Comparison of ENCODE assay signal across 17 cellular contexts in genomic region chr11:75433443-75433842, GRCh38. TPM values are rescaled to one million over a fixed set of nuclear protein-coding genes. Genes with fewer than 3 reads are reported as not detected.
DNase-seq lines count a peak whose midpoint lies in the region; ATAC-seq, FAIRE-seq and TF ChIP-seq lines count a peak whose summit lies in the region.
"Had no signal": no experiment of that assay in that cellular context is flagged by ENCODE, and none has a peak within 500 bp of the region (broad histone marks: within the 10 kb centered on the region; RNA-seq: fewer than 3 reads in every experiment).

No MANE protein-coding gene starts in this region.

- intact Hi-C loops in HepG2 (cut with micrococcal nuclease; ENCODE audit: unreplicated experiment): no loop called here
- intact Hi-C loops in right lobe of liver (cut with DNase I): no loop called here

- no peak overlapping the region for H3K27ac Mint-ChIP-seq in CD8-positive, alpha-beta memory T cell

- no peak overlapping the region for H2BK5ac ChIP-seq in H1 (ENCODE audit: low read depth, low read length)

- no peak overlapping the region; the same call in 1 of the 2 replicates for H4K8ac ChIP-seq in H1 (ENCODE audit: extremely low read depth, insufficient read depth, low read length)

- no peak for DNase-seq in HepG2 (ENCODE audit: low spot score)
- no peak for DNase-seq in right lobe of liver
- no peak for DNase-seq in H1 (ENCODE audit: low read depth in 1 of 2, low spot score in 2 of 2)
- no peak for DNase-seq in NOMO-1 treated with dmso at 0.1 percent for 144 hours (lab: John Stamatoyannopoulos, UW; ENCODE audit: unreplicated experiment)
- no peak for DNase-seq in CD8-positive, alpha-beta memory T cell
- no peak for DNase-seq in activated CD4-positive, CD25-positive, alpha-beta regulatory T cell (lab: John Stamatoyannopoulos, UW)
- DNase-seq: 8988T; GDM1; NCI-H2081; NK-92 treated with Interleukin-12 subunit alpha and Interleukin-12 subunit beta, amount 100 ng/mL, for 24 hours had no signal

- H2BK20ac ChIP-seq in H1 (ENCODE audit: low read length): 0 out of 2 replicates have a peak overlapping the region, but pooled peaks have one; percentile 16

- H3K9ac ChIP-seq in HepG2 (ENCODE audit: insufficient read depth, low read depth, low read length) (no peak overlapping the region), H1 (replicated peaks in 1 of 4; ENCODE audit: extremely low read depth in 1 of 4, low read depth in 3 of 4, low read length in 3 of 4) (no peak overlapping the region), neural cell (ENCODE audit: low read length) (peak overlapping the region; percentile 38)

- peaks cover 0 to 10% (median 5%) of the 10 kb centered on the region in 3 donors for H3K36me3 Mint-ChIP-seq in CD8-positive, alpha-beta memory T cell

- H3K4me2 ChIP-seq in HepG2 (ENCODE audit: low read depth, low read length): no peak overlapping the region
- H3K4me2 ChIP-seq in H1 (ENCODE audit: insufficient read depth in 1 of 2, low read depth in 2 of 2, low read length in 2 of 2): peak overlapping the region; percentile 75 to 83; a peak in 3 of 4 replicates
- no peak overlapping the region for H3K4me2 ChIP-seq in neural cell (ENCODE audit: low read length)

- FAIRE-seq in HepG2 (lab: Jason Lieb, UNC) (no peak), H1 (lab: Jason Lieb, UNC) (no peak)
- FAIRE-seq: RCC 7860 had no signal

- H3K4me1 ChIP-seq in HepG2 (ENCODE audit: insufficient read depth, low read length): peaks cover 39% of the 10 kb centered on the region
- H3K4me1 ChIP-seq in right lobe of liver: peaks cover 0 to 4% (median 0%) of the 10 kb centered on the region in 4 donors
- H3K4me1 ChIP-seq in H1 (replicated peaks in 1 of 4; ENCODE audit: control insufficient read depth in 3 of 4, insufficient read depth in 4 of 4, low read length in 3 of 4): peaks cover 0 to 20% (median 12%) of the 10 kb centered on the region in 4 experiments; a peak in 6 of 7 replicates
- peaks cover 5% of the 10 kb centered on the region for H3K4me1 ChIP-seq in CD8-positive, alpha-beta memory T cell (ENCODE audit: insufficient read depth, low read length)

- peaks cover 0 to 4% (median 0%) of the 10 kb centered on the region in 5 donors for H3K9me3 Mint-ChIP-seq in CD8-positive, alpha-beta memory T cell

- H3K4me1 Mint-ChIP-seq in CD8-positive, alpha-beta memory T cell: peaks cover 17 to 21% (median 18%) of the 10 kb centered on the region in 3 donors

- no peak overlapping the region for H3K4me3 ChIP-seq in HepG2 (replicated peaks in 1 of 3; ENCODE audit: insufficient read depth in 1 of 3, low read depth in 2 of 3, low read length in 3 of 3)
- H3K4me3 ChIP-seq in right lobe of liver: no peak overlapping the region
- peak overlapping the region in 2 of 4 experiments; percentile 23 to 54; a peak in 2 of 8 replicates for H3K4me3 ChIP-seq in H1 (ENCODE audit: extremely low read depth in 1 of 4, insufficient read depth in 2 of 4, low read depth in 3 of 4, low read length in 4 of 4)
- H3K4me3 ChIP-seq in neural cell (ENCODE audit: low read length): no peak overlapping the region
- no peak overlapping the region for H3K4me3 ChIP-seq in CD8-positive, alpha-beta memory T cell (ENCODE audit: low read length)
- H3K4me3 ChIP-seq: SK-N-MC had no signal

- TF ChIP-seq RAD21 in HepG2 (CRISPR knock-in tag; IDR thresholded peaks at IDR 0.05): no peak
- TF ChIP-seq RAD21 in H1 (IDR thresholded peaks at IDR 0.05 in 1 of 2, conservative IDR thresholded peaks at IDR 0.05 in 1 of 2; ENCODE audit: low read depth in 2 of 2, low read length in 2 of 2): no peak
- TF ChIP-seq RAD21 in neural cell (conservative IDR thresholded peaks at IDR 0.05): no peak

- no peak for TF ChIP-seq EP300 in HepG2 (IDR thresholded peaks at IDR 0.05; ENCODE audit: low read depth in 2 of 2, low read length in 2 of 2)
- TF ChIP-seq EP300 in HepG2 (CRISPR knock-in tag; IDR thresholded peaks at IDR 0.05; ENCODE audit: borderline replicate concordance): no peak
- TF ChIP-seq EP300 in H1 (IDR thresholded peaks at IDR 0.05; ENCODE audit: borderline replicate concordance in 1 of 2, low read depth in 2 of 2, low read length in 2 of 2): no peak
- TF ChIP-seq EP300 in neural cell (conservative IDR thresholded peaks at IDR 0.05; ENCODE audit: poor library complexity, severe bottlenecking): no peak

- H3K36me3 ChIP-seq in HepG2 (replicated peaks in 1 of 2; ENCODE audit: control insufficient read depth in 1 of 2, insufficient read depth in 2 of 2, low read length in 2 of 2) (peaks cover 4 to 28% of the 10 kb centered on the region in 2 experiments; a peak in 2 of 5 replicates), right lobe of liver (no peaks in the 10 kb centered on the region), H1 (ENCODE audit: control insufficient read depth in 2 of 4, insufficient read depth in 4 of 4, low read length in 3 of 4) (peaks cover 0 to 17% (median 0%) of the 10 kb centered on the region in 4 experiments; a peak in 3 of 8 replicates), neural cell (ENCODE audit: insufficient read depth, low read length) (peaks cover 6% of the 10 kb centered on the region)
- H3K36me3 ChIP-seq in CD8-positive, alpha-beta memory T cell (ENCODE audit: insufficient read depth, low read length): no peaks in the 10 kb centered on the region

- no TSS peak for BruUV-seq in HepG2 (replicated peaks; lab: Mats Ljungman, UMichigan)

- H3K27me3 ChIP-seq in HepG2 (ENCODE audit: control insufficient read depth in 1 of 2, insufficient read depth in 2 of 2, low read length in 2 of 2) (peaks cover 3 to 25% of the 10 kb centered on the region in 2 experiments; a peak in 4 of 5 replicates), right lobe of liver (peaks cover 0 to 6% of the 10 kb centered on the region in 2 donors), H1 (replicated peaks in 1 of 4; ENCODE audit: control insufficient read depth in 3 of 4, extremely low read depth in 1 of 4, insufficient read depth in 3 of 4, low read length in 3 of 4) (peaks cover 40 to 56% (median 51%) of the 10 kb centered on the region in 4 experiments), neural cell (ENCODE audit: insufficient read depth, low read depth, low read length) (peaks cover 27% of the 10 kb centered on the region)
- H3K27me3 ChIP-seq in CD8-positive, alpha-beta memory T cell (ENCODE audit: insufficient read depth, low read length, poor library complexity, severe bottlenecking): peaks cover 13% of the 10 kb centered on the region

- H2AK5ac ChIP-seq in H1 (ENCODE audit: low read depth, low read length): 0 out of 2 replicates have a peak overlapping the region, but pooled peaks have one; percentile 93

- no peaks in the 10 kb centered on the region for H3K9me2 ChIP-seq in neural cell (ENCODE audit: insufficient read depth, low read length)

- no peak overlapping the region for H3K23ac ChIP-seq in H1 (ENCODE audit: insufficient read length)

- no peak overlapping the region for H2BK120ac ChIP-seq in H1 (replicated peaks; ENCODE audit: low read depth, low read length)

- in situ Hi-C loops in HepG2 (cut with HindIII; ENCODE audit: extremely low pct_ligation_motif_present, low pct_unique_long_range_greater_than_20kb): no loop called here

- H3F3A ChIP-seq in neural cell (ENCODE audit: insufficient read depth, low read length, poor library complexity, severe bottlenecking): no peaks in the 10 kb centered on the region

- no peaks in the 10 kb centered on the region for H3K79me2 ChIP-seq in HepG2 (ENCODE audit: insufficient read depth, low read length)
- H3K79me2 ChIP-seq in H1 (ENCODE audit: control insufficient read depth in 1 of 2, insufficient read depth in 2 of 2, low read length in 2 of 2): no peaks in the 10 kb centered on the region
- H3K79me2 ChIP-seq in neural cell (replicated peaks; ENCODE audit: insufficient read depth, low read length): no peaks in the 10 kb centered on the region

- no peak overlapping the region for H3K14ac ChIP-seq in H1 (ENCODE audit: insufficient read length)

- no peak overlapping the region for H3K27ac ChIP-seq in HepG2 (ENCODE audit: extremely low read length, insufficient read depth, low read length)
- H3K27ac ChIP-seq in right lobe of liver: no peak overlapping the region
- no peak overlapping the region for H3K27ac ChIP-seq in H1 (ENCODE audit: low read depth, low read length)
- H3K27ac ChIP-seq in neural cell (ENCODE audit: low read length): no peak overlapping the region
- H3K27ac ChIP-seq in CD8-positive, alpha-beta memory T cell (ENCODE audit: low read depth, low read length): no peak overlapping the region
- H3K27ac ChIP-seq: SK-N-MC had no signal

- CTCF ChIA-PET in HepG2 (lab: Yijun Ruan, JAX; ENCODE audit: low intra/inter-chr PET ratio, low total read pairs) (no interaction called here), H1 (lab: Charles Lee; ENCODE audit: partially characterized antibody) (interaction anchor here (0.5 to 13.1 kb wide), 14 partner anchors 8 to 449 kb away, joined by 3 to 133 read pairs (median 5); partner anchors contain the start of gene GDPD5)
- CTCF ChIA-PET in CD8-positive, alpha-beta memory T cell (lab: Charles Lee): interaction anchor here (1.1 to 1.6 kb wide), 2 partner anchors 31 to 100 kb away, joined by 3 to 4 read pairs; no protein-coding TSS in a partner anchor

- peak overlapping the region; percentile 60; the same call in 1 of the 2 replicates for H3K18ac ChIP-seq in H1 (ENCODE audit: extremely low read depth, low read length)

- no peaks in the 10 kb centered on the region for H4K20me1 ChIP-seq in HepG2 (ENCODE audit: insufficient read depth, low read length)
- H4K20me1 ChIP-seq in H1 (replicated peaks in 1 of 2; ENCODE audit: control insufficient read depth in 1 of 2, insufficient read depth in 2 of 2, low read length in 2 of 2): peaks cover 4 to 5% of the 10 kb centered on the region in 2 experiments
- H4K20me1 ChIP-seq in neural cell (ENCODE audit: insufficient read depth): no peaks in the 10 kb centered on the region

- H3K9me3 ChIP-seq in HepG2 (ENCODE audit: low read length) (no peaks in the 10 kb centered on the region), right lobe of liver (no peaks in the 10 kb centered on the region), H1 (ENCODE audit: insufficient read depth in 2 of 2, low read depth in 1 of 2, low read length in 1 of 2) (peaks cover 9 to 17% of the 10 kb centered on the region in 2 experiments; a peak in 3 of 4 replicates), neural cell (ENCODE audit: low read length) (no peaks in the 10 kb centered on the region)
- H3K9me3 ChIP-seq in CD8-positive, alpha-beta memory T cell (ENCODE audit: low read length): no peaks in the 10 kb centered on the region
- H3K9me3 ChIP-seq: Caco-2 had no signal

- H2AFZ ChIP-seq in HepG2 (ENCODE audit: low read length) (no peak overlapping the region), H1 (ENCODE audit: low read length) (peak overlapping the region; percentile 12; the same call in 1 of the 2 replicates), neural cell (ENCODE audit: low read depth, low read length) (no peak overlapping the region)

- POLR2A ChIA-PET in HepG2 (lab: Yijun Ruan, JAX): interaction anchor here (1.1 to 2.3 kb wide), 3 partner anchors 20 to 91 kb away, joined by 3 to 6 read pairs (median 3); no protein-coding TSS in a partner anchor
- POLR2A ChIA-PET in H1 (lab: Charles Lee; ENCODE audit: partially characterized antibody): interaction anchor here (0.8 to 27.9 kb wide), 6 partner anchors 20 to 143 kb away, joined by 3 to 570 read pairs (median 3); partner anchors contain the start of genes RPS3 and SERPINH1
- POLR2A ChIA-PET in CD8-positive, alpha-beta memory T cell (lab: Charles Lee): no interaction called here

- 58% methylated on average over 6 of the region's 6 CpGs for WGBS in HepG2 (ENCODE audit: low lambda C conversion rate)
- no CpG with 5 or more reads among the region's 6 CpGs for WGBS in right lobe of liver (ENCODE audit: insufficient coverage, low coverage, low lambda C conversion rate, missing lambda C conversion rate)
- 79% methylated on average over 6 of the region's 6 CpGs; no CpG with 5 or more reads in 1 of the 2 experiments for WGBS in H1 (ENCODE audit: extremely low coverage in 1 of 2, insufficient coverage in 1 of 2, insufficient read length in 1 of 2, insufficient replicate concordance in 2 of 2, low coverage in 1 of 2, low lambda C conversion rate in 2 of 2, missing lambda C conversion rate in 1 of 2), 2 experiments

- TF ChIP-seq POLR2A in HepG2 (IDR thresholded peaks at IDR 0.05; ENCODE audit: insufficient read depth in 1 of 2, low read depth in 2 of 2, low read length in 2 of 2) (no peak), right lobe of liver (IDR thresholded peaks at IDR 0.05) (no peak), H1 (IDR thresholded peaks at IDR 0.05; ENCODE audit: control extremely low read depth in 1 of 2, low read depth in 2 of 2, low read length in 2 of 2) (no peak)

- H3K27me3 Mint-ChIP-seq in CD8-positive, alpha-beta memory T cell: peaks cover 26 to 44% of the 10 kb centered on the region in 2 donors

- TF ChIP-seq CTCF in HepG2 (CRISPR knock-in tag; IDR thresholded peaks at IDR 0.05): no peak
- TF ChIP-seq CTCF in right lobe of liver (IDR thresholded peaks at IDR 0.05): no peak
- no peak for TF ChIP-seq CTCF in H1 (IDR thresholded peaks at IDR 0.05; ENCODE audit: control extremely low read depth in 1 of 3, insufficient read depth in 1 of 3, low read depth in 1 of 3, low read length in 3 of 3)
- no peak for TF ChIP-seq CTCF in neural cell (IDR thresholded peaks at IDR 0.05; ENCODE audit: poor library complexity, severe bottlenecking)

- no peak overlapping the region for H4K5ac ChIP-seq in H1 (ENCODE audit: insufficient read length, low read depth, low read length)

- H3K4ac ChIP-seq in H1 (replicated peaks; ENCODE audit: insufficient read length, low read depth, low read length): peak overlapping the region; percentile 57

- H2BK15ac ChIP-seq in H1 (ENCODE audit: low read length): peak overlapping the region; percentile 34; the same call in 1 of the 2 replicates

- peak overlapping the region; percentile 42 for H3K56ac ChIP-seq in H1 (replicated peaks; ENCODE audit: insufficient read length, low read depth, low read length)

- H2BK12ac ChIP-seq in H1 (ENCODE audit: low read depth, low read length): peak overlapping the region; percentile 62; the same call in 1 of the 2 replicates

- no peak for ATAC-seq in HepG2
- ATAC-seq in right lobe of liver: no peak
- ATAC-seq in GM18511 (IDR thresholded peaks at IDR 0.05; ENCODE audit: unreplicated experiment): no peak
- ATAC-seq: HCT116, Right ventricle myocardium inferior had no signal

- H3K23me2 ChIP-seq in H1 (ENCODE audit: low read depth, low read length): peaks cover 8% of the 10 kb centered on the region; the same call in 1 of the 2 replicates

- H4K91ac ChIP-seq in H1 (replicated peaks; ENCODE audit: insufficient read length, low read length): peak overlapping the region; percentile 92

- H3K4me3 Mint-ChIP-seq in CD8-positive, alpha-beta memory T cell: peak overlapping the region in 3 of 7 donors; percentile 21 to 32 (median 29)

- H3K79me1 ChIP-seq in H1 (ENCODE audit: low read depth, low read length): no peaks in the 10 kb centered on the region

RNA-seq across cellular contexts. Expression of gene KLHL35, which starts 0.4 kb away (rescaled TPM):
- total RNA-seq in HepG2 (2016; rRNA removed; fragmentation: Illumina TruSeq; extraction: Trizol) (not detected in 2 replicates), right lobe of liver (under 1 TPM in 1 of 6 experiments, not detected in 5; 0.09 TPM)
- total RNA-seq in HepG2 (2016; cell fraction: cytosol; rRNA removed; fragmentation: Illumina TruSeq; extraction: Trizol; ENCODE audit: low read depth): not detected in 2 replicates
- not detected in 2 replicates for total RNA-seq in HepG2 (2016; cell fraction: insoluble cytoplasmic fraction; rRNA removed; fragmentation: Illumina TruSeq; extraction: Trizol)
- total RNA-seq in HepG2 (2016; cell fraction: membrane; rRNA removed; fragmentation: Illumina TruSeq; extraction: Trizol): not detected in 2 replicates
- not detected in 2 replicates for total RNA-seq in HepG2 (2016; cell fraction: nucleus; rRNA removed; fragmentation: Illumina TruSeq; extraction: Trizol)
- polyA plus RNA-seq in HepG2 (2011; rRNA removed) (not detected in 2 replicates), H1 (2011; rRNA removed) (0.41 and 0.64 TPM in 2 replicates), neural cell (11.8 and 17.0 TPM in 2 replicates)
- 0.03 TPM in 1 of 2 replicates, not detected in the other for polyA plus RNA-seq in HepG2 (2011; cell fraction: cytosol; rRNA removed)
- 0.10 and 0.14 TPM in 2 replicates for polyA plus RNA-seq in HepG2 (2011; cell fraction: nucleus; rRNA removed)
- 0.12 TPM in 1 of 2 replicates, not detected in the other for polyA plus RNA-seq in HepG2 (2012)
- not detected in 2 replicates for polyA plus RNA-seq in HepG2 (2016; cell fraction: cytosol; fragmentation: Illumina TruSeq; extraction: Trizol; ENCODE audit: low read depth)
- polyA plus RNA-seq in HepG2 (2016; cell fraction: insoluble cytoplasmic fraction; fragmentation: Illumina TruSeq; extraction: Trizol; ENCODE audit: low read depth): not detected in 2 replicates
- not detected in 2 replicates for polyA plus RNA-seq in HepG2 (2016; cell fraction: membrane; fragmentation: Illumina TruSeq; extraction: Trizol; ENCODE audit: low read depth)
- 1.3 TPM in 1 of 2 replicates, not detected in the other for polyA plus RNA-seq in HepG2 (2016; cell fraction: nucleus; fragmentation: Illumina TruSeq; extraction: Trizol; ENCODE audit: insufficient read depth, low read depth)
- 9.7 TPM in 1 of 2 replicates, not detected in the other for polyA minus RNA-seq in HepG2 (2011; rRNA and poly(A)+ RNA removed; ENCODE audit: low replicate concordance)
- 0.70 TPM in 1 of 2 replicates, not detected in the other for polyA minus RNA-seq in HepG2 (2011; cell fraction: cytosol; rRNA and poly(A)+ RNA removed)
- polyA minus RNA-seq in HepG2 (2011; cell fraction: nucleus; rRNA and poly(A)+ RNA removed): 0.64 TPM in 1 of 2 replicates, not detected in the other
- total RNA-seq in H1 (2021; fragmentation: NEBNext Ultra II Directional; extraction: Animal tissue kit (Norgen Biotek cat#: 25700)): 0.35 and 0.40 TPM in 2 replicates
- polyA plus RNA-seq in H1 (2011; cell fraction: cytosol; rRNA removed): 0.50 TPM
- polyA plus RNA-seq in H1 (2011; cell fraction: nucleus; rRNA removed): 0.40 TPM
- 0.24 to 0.70 TPM (median 0.66 TPM) in 3 of 4 replicates, not detected in the other for polyA plus RNA-seq in H1 (2012, experiment 1 of 2)
- 0.24 TPM for polyA plus RNA-seq in H1 (2012, experiment 2 of 2)
- 0.32 TPM for polyA plus RNA-seq in H1 (2013, experiment 1 of 2)
- polyA plus RNA-seq in H1 (2013, experiment 2 of 2): 0.31 TPM
- 0.10 TPM in 1 of 2 replicates, not detected in the other for polyA minus RNA-seq in H1 (2011; rRNA and poly(A)+ RNA removed)
- polyA minus RNA-seq in H1 (2011; cell fraction: cytosol; rRNA and poly(A)+ RNA removed): 1.0 TPM
- polyA minus RNA-seq in H1 (2011; cell fraction: nucleus; rRNA and poly(A)+ RNA removed): not detected
- 8.0 and 12.7 TPM in 2 replicates for polyA minus RNA-seq in neural cell
- total RNA-seq in CD8-positive, alpha-beta memory T cell: under 1 TPM; 0.44 to 0.83 TPM
- 0.37 TPM for polyA plus RNA-seq in CD8-positive, alpha-beta memory T cell

RNA-seq across cellular contexts. Expression of gene RPS3, which starts 34.1 kb away (rescaled TPM):
- total RNA-seq in HepG2 (2016; rRNA removed; fragmentation: Illumina TruSeq; extraction: Trizol): 2,143 and 2,814 TPM in 2 replicates
- total RNA-seq in HepG2 (2016; cell fraction: cytosol; rRNA removed; fragmentation: Illumina TruSeq; extraction: Trizol; ENCODE audit: low read depth): 3,026 and 3,837 TPM in 2 replicates
- 2,366 and 2,701 TPM in 2 replicates for total RNA-seq in HepG2 (2016; cell fraction: insoluble cytoplasmic fraction; rRNA removed; fragmentation: Illumina TruSeq; extraction: Trizol)
- total RNA-seq in HepG2 (2016; cell fraction: membrane; rRNA removed; fragmentation: Illumina TruSeq; extraction: Trizol): 5,197 and 5,735 TPM in 2 replicates
- total RNA-seq in HepG2 (2016; cell fraction: nucleus; rRNA removed; fragmentation: Illumina TruSeq; extraction: Trizol): 799 and 826 TPM in 2 replicates
- 3,295 and 3,616 TPM in 2 replicates for polyA plus RNA-seq in HepG2 (2011; rRNA removed)
- polyA plus RNA-seq in HepG2 (2011; cell fraction: cytosol; rRNA removed): 3,790 and 3,975 TPM in 2 replicates
- 1,120 and 1,329 TPM in 2 replicates for polyA plus RNA-seq in HepG2 (2011; cell fraction: nucleus; rRNA removed)
- polyA plus RNA-seq in HepG2 (2012): 4,677 and 5,383 TPM in 2 replicates
- 4,653 and 5,328 TPM in 2 replicates for polyA plus RNA-seq in HepG2 (2016; cell fraction: cytosol; fragmentation: Illumina TruSeq; extraction: Trizol; ENCODE audit: low read depth)
- 3,740 and 3,849 TPM in 2 replicates for polyA plus RNA-seq in HepG2 (2016; cell fraction: insoluble cytoplasmic fraction; fragmentation: Illumina TruSeq; extraction: Trizol; ENCODE audit: low read depth)
- polyA plus RNA-seq in HepG2 (2016; cell fraction: membrane; fragmentation: Illumina TruSeq; extraction: Trizol; ENCODE audit: low read depth): 7,247 and 7,550 TPM in 2 replicates
- polyA plus RNA-seq in HepG2 (2016; cell fraction: nucleus; fragmentation: Illumina TruSeq; extraction: Trizol; ENCODE audit: insufficient read depth, low read depth): 2,020 and 2,028 TPM in 2 replicates
- 1,170 and 2,337 TPM in 2 replicates for polyA minus RNA-seq in HepG2 (2011; rRNA and poly(A)+ RNA removed; ENCODE audit: low replicate concordance)
- 547 and 597 TPM in 2 replicates for polyA minus RNA-seq in HepG2 (2011; cell fraction: cytosol; rRNA and poly(A)+ RNA removed)
- 281 and 352 TPM in 2 replicates for polyA minus RNA-seq in HepG2 (2011; cell fraction: nucleus; rRNA and poly(A)+ RNA removed)
- total RNA-seq in right lobe of liver: 100 to 1,000 TPM; 311 to 560 (median 447) TPM
- 3,813 and 3,882 TPM in 2 replicates for total RNA-seq in H1 (2021; fragmentation: NEBNext Ultra II Directional; extraction: Animal tissue kit (Norgen Biotek cat#: 25700))
- polyA plus RNA-seq in H1 (2011; rRNA removed): 4,194 and 5,088 TPM in 2 replicates
- polyA plus RNA-seq in H1 (2011; cell fraction: cytosol; rRNA removed): 5,780 TPM
- 3,386 TPM for polyA plus RNA-seq in H1 (2011; cell fraction: nucleus; rRNA removed)
- polyA plus RNA-seq in H1 (2012, experiment 1 of 2): 4,233 to 5,711 TPM (median 5,025 TPM) in 4 replicates
- polyA plus RNA-seq in H1 (2012, experiment 2 of 2): 24,266 TPM
- polyA plus RNA-seq in H1 (2013, experiment 1 of 2): 5,747 TPM
- 5,667 TPM for polyA plus RNA-seq in H1 (2013, experiment 2 of 2)
- polyA minus RNA-seq in H1 (2011; rRNA and poly(A)+ RNA removed): 985 and 1,133 TPM in 2 replicates
- 694 TPM for polyA minus RNA-seq in H1 (2011; cell fraction: cytosol; rRNA and poly(A)+ RNA removed)
- polyA minus RNA-seq in H1 (2011; cell fraction: nucleus; rRNA and poly(A)+ RNA removed): 657 TPM
- polyA plus RNA-seq in neural cell: 1,292 and 1,440 TPM in 2 replicates
- polyA minus RNA-seq in neural cell: 372 and 426 TPM in 2 replicates
- total RNA-seq in CD8-positive, alpha-beta memory T cell: 1,000 to 10,000 TPM; 3,916 to 3,935 TPM
- 4,910 TPM for polyA plus RNA-seq in CD8-positive, alpha-beta memory T cell

Comparison
In these comparisons a context has a peak if more than half of its experiments do, and no peak if none do; other contexts are left out.
1. H3K4me2 ChIP-seq: peak in H1 (2 of 2); none in HepG2 (single experiment) and neural cell (single experiment).